Comparison of ENCODE assay signal across 2 cellular contexts in the genomic region with DNA sequence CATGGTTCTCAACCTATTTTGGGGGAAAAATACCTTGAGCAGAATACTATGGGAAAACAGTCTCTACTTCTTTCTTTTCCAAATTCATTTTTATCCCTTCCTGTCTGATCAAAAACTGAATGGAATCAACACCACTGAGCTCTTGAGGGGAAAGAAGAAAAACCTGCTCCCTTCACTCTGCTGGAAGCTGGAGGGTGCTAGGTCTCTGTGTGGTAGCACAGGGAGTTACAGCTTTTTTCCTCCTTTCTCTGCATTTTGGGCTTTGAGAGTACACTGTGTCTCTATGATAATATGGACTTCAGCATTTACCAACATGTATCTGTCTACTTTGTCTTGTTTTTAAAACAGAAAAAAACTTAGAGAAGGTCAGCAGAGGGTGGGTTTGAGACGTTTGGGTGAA.
TF ChIP-seq lines count a peak whose summit lies in the region.

No MANE protein-coding gene starts in this region.

TF ChIP-seq in GM23338, 12 proteins besides CTCF, POLR2A, EP300 and RAD21 (continued from another document):
- TF ChIP-seq, protein P1, sequence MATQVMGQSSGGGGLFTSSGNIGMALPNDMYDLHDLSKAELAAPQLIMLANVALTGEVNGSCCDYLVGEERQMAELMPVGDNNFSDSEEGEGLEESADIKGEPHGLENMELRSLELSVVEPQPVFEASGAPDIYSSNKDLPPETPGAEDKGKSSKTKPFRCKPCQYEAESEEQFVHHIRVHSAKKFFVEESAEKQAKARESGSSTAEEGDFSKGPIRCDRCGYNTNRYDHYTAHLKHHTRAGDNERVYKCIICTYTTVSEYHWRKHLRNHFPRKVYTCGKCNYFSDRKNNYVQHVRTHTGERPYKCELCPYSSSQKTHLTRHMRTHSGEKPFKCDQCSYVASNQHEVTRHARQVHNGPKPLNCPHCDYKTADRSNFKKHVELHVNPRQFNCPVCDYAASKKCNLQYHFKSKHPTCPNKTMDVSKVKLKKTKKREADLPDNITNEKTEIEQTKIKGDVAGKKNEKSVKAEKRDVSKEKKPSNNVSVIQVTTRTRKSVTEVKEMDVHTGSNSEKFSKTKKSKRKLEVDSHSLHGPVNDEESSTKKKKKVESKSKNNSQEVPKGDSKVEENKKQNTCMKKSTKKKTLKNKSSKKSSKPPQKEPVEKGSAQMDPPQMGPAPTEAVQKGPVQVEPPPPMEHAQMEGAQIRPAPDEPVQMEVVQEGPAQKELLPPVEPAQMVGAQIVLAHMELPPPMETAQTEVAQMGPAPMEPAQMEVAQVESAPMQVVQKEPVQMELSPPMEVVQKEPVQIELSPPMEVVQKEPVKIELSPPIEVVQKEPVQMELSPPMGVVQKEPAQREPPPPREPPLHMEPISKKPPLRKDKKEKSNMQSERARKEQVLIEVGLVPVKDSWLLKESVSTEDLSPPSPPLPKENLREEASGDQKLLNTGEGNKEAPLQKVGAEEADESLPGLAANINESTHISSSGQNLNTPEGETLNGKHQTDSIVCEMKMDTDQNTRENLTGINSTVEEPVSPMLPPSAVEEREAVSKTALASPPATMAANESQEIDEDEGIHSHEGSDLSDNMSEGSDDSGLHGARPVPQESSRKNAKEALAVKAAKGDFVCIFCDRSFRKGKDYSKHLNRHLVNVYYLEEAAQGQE (IDR thresholded peaks at IDR 0.05; ENCODE audit: unreplicated experiment): no peak

TF ChIP-seq in H1, 55 proteins besides CTCF, POLR2A, EP300 and RAD21 (continued from another document):
- TF ChIP-seq TAF7 (optimal IDR thresholded peaks at IDR 0.05; ENCODE audit: borderline replicate concordance, low read depth, low read length) (no peak), CREB1 (IDR thresholded peaks at IDR 0.05) (no peak), BCL11A (IDR thresholded peaks at IDR 0.05; ENCODE audit: low read depth in 2 of 2, low read length in 2 of 2) (no peak), PHF8 (conservative IDR thresholded peaks at IDR 0.05; ENCODE audit: low read depth, low read length) (no peak)
- TF ChIP-seq, protein P2, sequence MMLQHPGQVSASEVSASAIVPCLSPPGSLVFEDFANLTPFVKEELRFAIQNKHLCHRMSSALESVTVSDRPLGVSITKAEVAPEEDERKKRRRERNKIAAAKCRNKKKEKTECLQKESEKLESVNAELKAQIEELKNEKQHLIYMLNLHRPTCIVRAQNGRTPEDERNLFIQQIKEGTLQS (IDR thresholded peaks at IDR 0.05; ENCODE audit: insufficient read depth, low read depth, low read length): no peak
